Comparison of ENCODE assay signal across 8 cellular contexts in genomic region chr3:127970966-127971592, GRCh38. TPM values are rescaled to one million over a fixed set of nuclear protein-coding genes. Genes with fewer than 3 reads are reported as not detected.
A peak's percentile ranks its signal among the peaks of the same experiment; 100 is the strongest.
DNase-seq lines count a peak whose midpoint lies in the region; ATAC-seq and TF ChIP-seq lines count a peak whose summit lies in the region.

No MANE protein-coding gene starts in this region.

- DNase-seq in A172 (ENCODE audit: low spot score) (peak; percentile 66), ELR (ENCODE audit: low read depth) (peak; percentile 68), MG63 (peak; percentile 31), RPMI7951 (ENCODE audit: low read depth) (peak; percentile 65), epithelial cell of esophagus (ENCODE audit: low read depth) (peak; percentile 77), midbrain (lab: John Stamatoyannopoulos, UW) (peak; percentile 62), NCI-H774 (lab: John Stamatoyannopoulos, UW) (no peak)

- no peaks in the 10 kb centered on the region for H3K27me3 ChIP-seq in MG63

- no peaks in the 10 kb centered on the region; the same call in none of the 2 replicates for H3K9me3 ChIP-seq in MG63

- H3K36me3 ChIP-seq in MG63: no peaks in the 10 kb centered on the region

- no peak overlapping the region for H3K4me3 ChIP-seq in MG63
- H3K4me3 ChIP-seq in epithelial cell of esophagus (ENCODE audit: low read length): no peak overlapping the region

- no peak for ATAC-seq in GM21717 (IDR thresholded peaks at IDR 0.05; ENCODE audit: unreplicated experiment)

- TF ChIP-seq CTCF in epithelial cell of esophagus (IDR thresholded peaks at IDR 0.05; ENCODE audit: insufficient read depth, low read depth, low read length, missing control alignments): peak; percentile 97

RNA-seq across cellular contexts. Expression of gene KBTBD12, which starts 56.0 kb away (rescaled TPM):
- not detected in 2 replicates for total RNA-seq in A172 (2014; rRNA removed; shearing (Covaris generic))
- total RNA-seq in MG63 (2014; rRNA removed; shearing (Covaris generic); ENCODE audit: low replicate concordance): not detected in 2 replicates
- total RNA-seq in RPMI7951 (2014; rRNA removed; shearing (Covaris generic)): not detected in 2 replicates
